Comparison of ENCODE assay signal across 12 cellular contexts in genomic region chr2:40344364-40344763, GRCh38.
"Had no signal": no experiment of that assay in that cellular context is flagged by ENCODE, and none has a peak within 500 bp of the region (broad histone marks: within the 10 kb centered on the region; RNA-seq: fewer than 3 reads in every experiment).

No MANE protein-coding gene starts in this region.

- ATAC-seq: left ventricle myocardium superior; sciatic nerve; stimulated activated effector memory CD8-positive, alpha-beta T cell treated with anti-CD3 and anti-CD28 coated beads, Interleukin-12 subunit alpha, Interleukin-12 subunit beta, amount 100 ng/mL, for 72 hours had no signal

- DNase-seq: activated CD4-positive, alpha-beta T cell treated with anti-CD3 and anti-CD28 coated beads, Interleukin-2, amount 10 ng/mL, durations not matched to agents 7 days and 5 days; activated CD8-positive, alpha-beta memory T cell treated with anti-CD3 and anti-CD28 coated beads for 24 hours; activated gamma-delta T cell treated with Interleukin-2 at 50 U/mL for 16 hours; amygdala; endodermal cell; hippocampal formation; kidney; left ventricle myocardium superior; mesendoderm; stimulated activated CD4-positive, alpha-beta T cell treated with anti-CD3 and anti-CD28 coated beads, Interleukin-12 subunit alpha, Interleukin-12 subunit beta, amount 100 ng/mL, for 4 hours had no signal
